Comparison of ENCODE assay signal across 8 cellular contexts in genomic region chr21:41878831-41879189, GRCh38. TPM values are rescaled to one million over a fixed set of nuclear protein-coding genes. Genes with fewer than 3 reads are reported as not detected.
DNase-seq lines count a peak whose midpoint lies in the region; ATAC-seq and TF ChIP-seq lines count a peak whose summit lies in the region.

No MANE protein-coding gene starts in this region.

- intact Hi-C loops in A673 (cut with micrococcal nuclease; ENCODE audit: unreplicated experiment) = no loop called here
- intact Hi-C loops in activated CD4-positive, alpha-beta T cell treated with anti-CD3 and anti-CD28 coated beads for 36 hours (cut with DNase I, micrococcal nuclease) = loop anchor here (1.0 to 5.0 kb wide), 11 partner anchors 22 to 517 kb away; partner anchors contain the start of genes MX1 (in 1 of the 2), MX2 (in 1 of the 2), RIPK4 (in 1 of the 2) and ZBTB21 (in 1 of the 2)
- intact Hi-C loops in right lobe of liver (cut with DNase I) = no loop called here

- peaks cover 8% of the 10 kb centered on the region for H3K36me3 Mint-ChIP-seq in activated CD4-positive, alpha-beta T cell treated with anti-CD3 and anti-CD28 coated beads for 36 hours (ENCODE audit: low read depth)

- H3K36me3 ChIP-seq in A673 (ENCODE audit: insufficient read depth, low read length, poor library complexity, severe bottlenecking) (no peaks in the 10 kb centered on the region), right lobe of liver (no peaks in the 10 kb centered on the region)

- no peaks in the 10 kb centered on the region for H3K27me3 Mint-ChIP-seq in activated CD4-positive, alpha-beta T cell treated with anti-CD3 and anti-CD28 coated beads for 36 hours

- H3K4me1 ChIP-seq in A673 (ENCODE audit: insufficient read depth, low read length, poor library complexity, severe bottlenecking) = peaks cover 13% of the 10 kb centered on the region
- H3K4me1 ChIP-seq in right lobe of liver = peaks cover 0 to 6% (median 0%) of the 10 kb centered on the region in 4 donors

- no peaks in the 10 kb centered on the region for H3K9me3 ChIP-seq in A673 (ENCODE audit: low read depth, low read length, poor library complexity, severe bottlenecking)
- no peaks in the 10 kb centered on the region for H3K9me3 ChIP-seq in right lobe of liver

- no peak for TF ChIP-seq CTCF in A673 (conservative IDR thresholded peaks at IDR 0.05; ENCODE audit: low read depth, low read length)
- TF ChIP-seq CTCF in coronary artery (IDR thresholded peaks at IDR 0.05) = no peak
- TF ChIP-seq CTCF in right lobe of liver (IDR thresholded peaks at IDR 0.05) = no peak

- H3K4me3 Mint-ChIP-seq in activated CD4-positive, alpha-beta T cell treated with anti-CD3 and anti-CD28 coated beads for 36 hours = peak overlapping the region; percentile 79

- TF ChIP-seq POLR2A in right lobe of liver (IDR thresholded peaks at IDR 0.05) = no peak

- CTCF ChIA-PET in A673 (lab: Charles Lee) = no interaction called here
- CTCF ChIA-PET in activated CD4-positive, alpha-beta T cell treated with anti-CD3 and anti-CD28 coated beads for 36 hours (lab: Charles Lee) = interaction anchor here (4.6 kb wide), 1 partner anchor 229 kb away, joined by 20 read pairs; no protein-coding TSS in a partner anchor

- H3K9me3 Mint-ChIP-seq in activated CD4-positive, alpha-beta T cell treated with anti-CD3 and anti-CD28 coated beads for 36 hours (ENCODE audit: low read depth) = no peaks in the 10 kb centered on the region

- H3K27ac Mint-ChIP-seq in activated CD4-positive, alpha-beta T cell treated with anti-CD3 and anti-CD28 coated beads for 36 hours = no peak overlapping the region

- POLR2A ChIA-PET in A673 (lab: Charles Lee; ENCODE audit: low non-redundant PET) = no interaction called here
- POLR2A ChIA-PET in activated CD4-positive, alpha-beta T cell treated with anti-CD3 and anti-CD28 coated beads for 36 hours (lab: Charles Lee) = interaction anchor here (1.1 to 1.4 kb wide), 2 partner anchors 44 to 124 kb away, joined by 3 to 5 read pairs; no protein-coding TSS in a partner anchor

- H3K27ac ChIP-seq in A673 (ENCODE audit: low read depth, low read length, poor library complexity, severe bottlenecking) (peak overlapping the region; percentile 83), coronary artery (peak overlapping the region in 1 of 2 donors; percentile 95), right lobe of liver (peak overlapping the region in 1 of 3 donors; percentile 91)

- DNase-seq in A673 (ENCODE audit: low spot score) = peak; percentile 87
- DNase-seq in NCI-H2196 treated with DMSO at 0.1 percent for 48 hours (lab: John Stamatoyannopoulos, UW; ENCODE audit: unreplicated experiment) = peak; percentile 69
- peak; percentile 89 for DNase-seq in activated CD4-positive, alpha-beta T cell treated with anti-CD3 and anti-CD28 coated beads for 36 hours
- DNase-seq in coronary artery (ENCODE audit: low spot score) = no peak
- peak; percentile 81 to 83 (median 82) for DNase-seq in right lobe of liver
- DNase-seq in stimulated activated CD4-positive, alpha-beta T cell treated with anti-CD3 and anti-CD28 coated beads, Interleukin-4, amount 100 ng/mL, for 4 hours = peak; percentile 70 to 74

- BruUV-seq in A673 (replicated peaks; lab: Mats Ljungman, UMichigan) = no TSS peak

- H3K4me3 ChIP-seq in A673 (ENCODE audit: low read depth, low read length, poor library complexity, severe bottlenecking) (peak overlapping the region; percentile 81), coronary artery (peak overlapping the region; percentile 90), right lobe of liver (peak overlapping the region; percentile 68 to 80 (median 70))

- peak; percentile 61 for ATAC-seq in GM18502 (IDR thresholded peaks at IDR 0.05; ENCODE audit: poor library complexity, unreplicated experiment)
- ATAC-seq in HG03025 (IDR thresholded peaks at IDR 0.05; ENCODE audit: low FRiP score, unreplicated experiment) = peak; percentile 53
- ATAC-seq in activated CD4-positive, alpha-beta T cell treated with anti-CD3 and anti-CD28 coated beads for 36 hours = peak; percentile 74
- peak; percentile 62 to 82 (median 73) for ATAC-seq in right lobe of liver

- no CpG with 5 or more reads among the region's 65 CpGs for WGBS in right lobe of liver (ENCODE audit: insufficient coverage, low coverage, low lambda C conversion rate, missing lambda C conversion rate)

- H3K4me1 Mint-ChIP-seq in activated CD4-positive, alpha-beta T cell treated with anti-CD3 and anti-CD28 coated beads for 36 hours = peaks cover 20% of the 10 kb centered on the region

- H3K27me3 ChIP-seq in A673 (replicated peaks; ENCODE audit: insufficient read depth, low read depth, low read length, poor library complexity) (no peaks in the 10 kb centered on the region), right lobe of liver (no peaks in the 10 kb centered on the region)

RNA-seq across cellular contexts. Expression of gene PRDM15, which starts 0.3 kb away (rescaled TPM):
- total RNA-seq in A673 (2021) (16.7 and 17.8 TPM in 2 replicates), right lobe of liver (1 to 10 TPM; 1.9 to 4.0 (median 2.7) TPM)
- 10 to 100 TPM; 11.8 to 13.0 TPM for total RNA-seq in activated CD4-positive, alpha-beta T cell treated with anti-CD3 and anti-CD28 coated beads for 36 hours

Comparison
In these comparisons a context has a peak if more than half of its experiments do, and no peak if none do; other contexts are left out.
1. intact Hi-C loops: an anchor here in activated CD4-positive, alpha-beta T cell treated with anti-CD3 and anti-CD28 coated beads for 36 hours (1.0 to 5.0 kb wide); none called in A673 and right lobe of liver.